25 cellular contexts compared by ENCODE assay signal in the genomic region with DNA sequence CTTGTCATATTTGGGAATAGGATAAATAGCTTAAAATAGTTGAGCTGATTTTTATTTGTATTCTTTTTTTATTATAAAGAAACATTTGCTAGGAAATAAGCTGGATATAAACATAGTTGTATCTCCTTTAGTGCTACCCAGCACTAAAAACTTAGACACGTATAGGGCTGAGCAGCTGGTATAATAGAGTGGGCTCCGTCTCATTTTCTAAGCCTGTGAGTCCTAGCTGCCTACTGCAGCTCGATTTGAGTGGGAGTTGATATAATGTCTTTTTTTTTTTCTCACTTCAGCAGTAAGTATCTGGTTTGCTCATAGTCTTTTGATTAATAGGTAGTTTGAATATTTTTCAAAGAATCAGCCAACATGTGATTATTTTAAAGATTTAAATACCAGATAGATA.
"Had no signal": no experiment of that assay in that cellular context is flagged by ENCODE, and none has a peak within 500 bp of the region (broad histone marks: within the 10 kb centered on the region; RNA-seq: fewer than 3 reads in every experiment).

No MANE protein-coding gene starts in this region.

- H3K4me3 Mint-ChIP-seq: immature natural killer cell; naive thymus-derived CD8-positive, alpha-beta T cell; nephron; neural crest cell; stimulated activated memory B cell treated with anti-CD40 and anti-IgM and Interleukin-4, amounts not matched to agents 10 μg/mL and 1 μg/mL and 100 μg/mL, for 72 hours; stimulated activated naive CD8-positive, alpha-beta T cell treated with anti-CD3 and anti-CD28 coated beads, Interleukin-15, amount 100 ng/mL, for 72 hours; type B pancreatic cell had no signal

- H3K27ac Mint-ChIP-seq: nephron; stimulated activated memory B cell treated with anti-CD40 and anti-IgM and Interleukin-4, amounts not matched to agents 10 μg/mL and 1 μg/mL and 100 μg/mL, for 72 hours; stimulated activated naive CD8-positive, alpha-beta T cell treated with anti-CD3 and anti-CD28 coated beads, Interleukin-15, amount 100 ng/mL, for 72 hours; type B pancreatic cell had no signal

- H3K9me3 ChIP-seq: left lung, lower lobe of right lung, psoas muscle, right atrium auricular region, right lobe of liver, tibial nerve, uterus had no signal

- H3K4me1 Mint-ChIP-seq: immature natural killer cell; naive thymus-derived CD8-positive, alpha-beta T cell; neural crest cell; stimulated activated memory B cell treated with anti-CD40 and anti-IgM and Interleukin-4, amounts not matched to agents 10 μg/mL and 1 μg/mL and 100 μg/mL, for 72 hours had no signal

- DNase-seq: hypothalamus; immature natural killer cell; kidney; left colon; left lung; lower lobe of right lung; mammary epithelial cell; mesenchymal stem cell; naive thymus-derived CD8-positive, alpha-beta T cell; psoas muscle; right lobe of liver; stimulated activated CD4-positive, alpha-beta T cell treated with anti-CD3 and anti-CD28 coated beads, Interleukin-1b, Interleukin-23, amount 100 ng/mL, for 48 hours; stimulated activated CD4-positive, alpha-beta T cell treated with anti-CD3 and anti-CD28 coated beads, Interleukin-2, amount 100 ng/mL, for 48 hours; stimulated activated CD4-positive, alpha-beta T cell treated with anti-CD3 and anti-CD28 coated beads, Interleukin-4, amount 100 ng/mL, for 4 hours; stimulated activated CD8-positive, alpha-beta memory T cell treated with anti-CD3 and anti-CD28 coated beads, Interleukin-4, amount 100 ng/mL, for 48 hours; stimulated activated naive CD4-positive, alpha-beta T cell treated with Interleukin-2 at 50 U/mL for 16 hours; stimulated activated naive CD8-positive, alpha-beta T cell treated with anti-CD3 and anti-CD28 coated beads, Interleukin-15, amount 100 ng/mL, for 72 hours; substantia nigra; uterus had no signal

- H3K27me3 Mint-ChIP-seq: naive thymus-derived CD8-positive, alpha-beta T cell; stimulated activated memory B cell treated with anti-CD40 and anti-IgM and Interleukin-4, amounts not matched to agents 10 μg/mL and 1 μg/mL and 100 μg/mL, for 72 hours; stimulated activated naive CD8-positive, alpha-beta T cell treated with anti-CD3 and anti-CD28 coated beads, Interleukin-15, amount 100 ng/mL, for 72 hours; type B pancreatic cell had no signal

- ATAC-seq: left colon; left lung; lower lobe of right lung; naive thymus-derived CD8-positive, alpha-beta T cell; psoas muscle; right lobe of liver; stimulated activated memory B cell treated with anti-CD40 and anti-IgM and Interleukin-4, amounts not matched to agents 10 μg/mL and 1 μg/mL and 100 μg/mL, for 72 hours; stimulated activated naive CD8-positive, alpha-beta T cell treated with anti-CD3 and anti-CD28 coated beads, Interleukin-15, amount 100 ng/mL, for 72 hours had no signal

- H3K9me3 Mint-ChIP-seq: immature natural killer cell; naive thymus-derived CD8-positive, alpha-beta T cell; nephron; neural crest cell; stimulated activated memory B cell treated with anti-CD40 and anti-IgM and Interleukin-4, amounts not matched to agents 10 μg/mL and 1 μg/mL and 100 μg/mL, for 72 hours; stimulated activated naive CD8-positive, alpha-beta T cell treated with anti-CD3 and anti-CD28 coated beads, Interleukin-15, amount 100 ng/mL, for 72 hours; type B pancreatic cell had no signal
